In genomic region chr1:210332233-210332632, GRCh38 we compare ENCODE assay signal across 18 cellular contexts. TPM values are rescaled to one million over a fixed set of nuclear protein-coding genes. Genes with fewer than 3 reads are reported as not detected.
A peak's percentile ranks its signal among the peaks of the same experiment; 100 is the strongest.
DNase-seq lines count a peak whose midpoint lies in the region; ATAC-seq and TF ChIP-seq lines count a peak whose summit lies in the region.
"Had no signal": no experiment of that assay in that cellular context is flagged by ENCODE, and none has a peak within 500 bp of the region (broad histone marks: within the 10 kb centered on the region; RNA-seq: fewer than 3 reads in every experiment).

No MANE protein-coding gene starts in this region.

- no peaks in the 10 kb centered on the region for H3K27me3 Mint-ChIP-seq in MCF 10A (ENCODE audit: insufficient read depth, unreplicated experiment)

- H3K4me1 ChIP-seq in left ventricle myocardium inferior = peaks cover 43% of the 10 kb centered on the region
- peaks cover 0 to 29% (median 15%) of the 10 kb centered on the region in 12 donors for H3K4me1 ChIP-seq in heart left ventricle
- peaks cover 87% of the 10 kb centered on the region for H3K4me1 ChIP-seq in KMS-11 (ENCODE audit: low read depth, poor library complexity, severe bottlenecking)
- H3K4me1 ChIP-seq in gastrocnemius medialis = peaks cover 5 to 7% of the 10 kb centered on the region in 2 donors

- H3K36me3 ChIP-seq in left ventricle myocardium inferior (no peaks in the 10 kb centered on the region), heart left ventricle (no peaks in the 10 kb centered on the region), KMS-11 (ENCODE audit: insufficient read depth) (no peaks in the 10 kb centered on the region), gastrocnemius medialis (no peaks in the 10 kb centered on the region)
- H3K36me3 ChIP-seq: left lung, tibial nerve had no signal

- DNase-seq in left ventricle myocardium inferior = no peak
- no peak for DNase-seq in heart left ventricle
- DNase-seq in activated T-helper 9 cell treated with anti-CD3 and anti-CD28 coated beads, Interleukin-2, amount 50 U/mL, for 16 hours (ENCODE audit: low read depth) = peak; percentile 16
- DNase-seq in stimulated activated effector memory CD8-positive, alpha-beta T cell treated with anti-CD3 and anti-CD28 coated beads, Interleukin-12 subunit alpha, Interleukin-12 subunit beta, amount 100 ng/mL, for 72 hours (ENCODE audit: low spot score in 2 of 2) = peak in 1 of 2 donors; percentile 74
- no peak for DNase-seq in gastrocnemius medialis
- no peak for DNase-seq in MCF 10A (ENCODE audit: unreplicated experiment)
- DNase-seq: activated CD4-positive, CD25-positive, alpha-beta regulatory T cell treated with anti-CD3 and anti-CD28 coated beads, Interleukin-2, amount 50 U/mL, for 72 hours; cortex of kidney; erythroblast; left lung; NCI-H1048; NCI-H2029 treated with DMSO at 0.1 percent for 48 hours; OCI-M1 had no signal

- peaks cover 11% of the 10 kb centered on the region for H3K36me3 Mint-ChIP-seq in stimulated activated effector memory CD8-positive, alpha-beta T cell treated with anti-CD3 and anti-CD28 coated beads, Interleukin-12 subunit alpha, Interleukin-12 subunit beta, amount 100 ng/mL, for 72 hours
- H3K36me3 Mint-ChIP-seq in MCF 10A (ENCODE audit: insufficient read depth, unreplicated experiment) = no peaks in the 10 kb centered on the region

- TF ChIP-seq CTCF in left ventricle myocardium inferior (IDR thresholded peaks at IDR 0.05; ENCODE audit: borderline replicate concordance) = no peak
- no peak for TF ChIP-seq CTCF in heart left ventricle (IDR thresholded peaks at IDR 0.05)
- TF ChIP-seq CTCF in KMS-11 (conservative IDR thresholded peaks at IDR 0.05; ENCODE audit: low read depth, low read length) = no peak
- no peak for TF ChIP-seq CTCF in gastrocnemius medialis (IDR thresholded peaks at IDR 0.05 in 4 of 5, conservative IDR thresholded peaks at IDR 0.05 in 1 of 5)
- no peak for TF ChIP-seq CTCF in MCF 10A (IDR thresholded peaks at IDR 0.05; ENCODE audit: unreplicated experiment)

- peak overlapping the region; percentile 98 for H3K4me2 ChIP-seq in KMS-11

- H3K27me3 ChIP-seq in left ventricle myocardium inferior (ENCODE audit: low read depth) (no peaks in the 10 kb centered on the region), heart left ventricle (no peaks in the 10 kb centered on the region), KMS-11 (ENCODE audit: insufficient read depth, low read depth) (no peaks in the 10 kb centered on the region), gastrocnemius medialis (no peaks in the 10 kb centered on the region)
- H3K27me3 ChIP-seq: left lung, tibial nerve had no signal

- CTCF ChIA-PET in MCF 10A (lab: Yijun Ruan, JAX) = interaction anchor here (1.1 to 15.8 kb wide), 13 partner anchors 9 to 176 kb away, joined by 3 to 216 read pairs (median 11); no protein-coding TSS in a partner anchor

- H2AFZ ChIP-seq in KMS-11 (ENCODE audit: low read depth) = peak overlapping the region; percentile 15; the same call in 1 of the 2 replicates
- H2AFZ ChIP-seq: parathyroid adenoma had no signal

- H3K4me3 Mint-ChIP-seq in stimulated activated effector memory CD8-positive, alpha-beta T cell treated with anti-CD3 and anti-CD28 coated beads, Interleukin-12 subunit alpha, Interleukin-12 subunit beta, amount 100 ng/mL, for 72 hours = peak overlapping the region; percentile 46
- no peak overlapping the region for H3K4me3 Mint-ChIP-seq in MCF 10A (ENCODE audit: unreplicated experiment)

- H4K20me1 ChIP-seq in KMS-11 (ENCODE audit: insufficient read depth) = no peaks in the 10 kb centered on the region

- peak overlapping the region; percentile 97 for H3K27ac Mint-ChIP-seq in stimulated activated effector memory CD8-positive, alpha-beta T cell treated with anti-CD3 and anti-CD28 coated beads, Interleukin-12 subunit alpha, Interleukin-12 subunit beta, amount 100 ng/mL, for 72 hours
- no peak overlapping the region for H3K27ac Mint-ChIP-seq in MCF 10A (ENCODE audit: low read depth, unreplicated experiment)

- peaks cover 37% of the 10 kb centered on the region for H3K4me1 Mint-ChIP-seq in stimulated activated effector memory CD8-positive, alpha-beta T cell treated with anti-CD3 and anti-CD28 coated beads, Interleukin-12 subunit alpha, Interleukin-12 subunit beta, amount 100 ng/mL, for 72 hours
- peaks cover 26% of the 10 kb centered on the region for H3K4me1 Mint-ChIP-seq in MCF 10A (ENCODE audit: insufficient read depth, unreplicated experiment)

- in situ Hi-C loops in gastrocnemius medialis (cut with MboI; ENCODE audit: low sequenced_read_pairs in 4 of 4) = no loop called here

- no peak overlapping the region for H3K4me3 ChIP-seq in left ventricle myocardium inferior
- H3K4me3 ChIP-seq in heart left ventricle = no peak overlapping the region
- H3K4me3 ChIP-seq in KMS-11 (IDR thresholded peaks at IDR 0.05; ENCODE audit: insufficient read depth, low read depth, low read length) = no peak overlapping the region
- no peak overlapping the region for H3K4me3 ChIP-seq in gastrocnemius medialis
- H3K4me3 ChIP-seq: left lung, tibial nerve had no signal

- H3K27ac ChIP-seq in left ventricle myocardium inferior (replicated peaks) (peak overlapping the region; percentile 27), heart left ventricle (no peak overlapping the region), KMS-11 (peak overlapping the region; percentile 86), gastrocnemius medialis (no peak overlapping the region)
- H3K27ac ChIP-seq: HL-60, left lung, parathyroid adenoma, tibial nerve had no signal

- POLR2A ChIA-PET in MCF 10A (lab: Yijun Ruan, JAX) = interaction anchor here (0.5 to 2.9 kb wide), 8 partner anchors 10 to 1338 kb away, joined by 3 to 13 read pairs (median 6); no protein-coding TSS in a partner anchor

- peak overlapping the region; percentile 31 for H3K9ac ChIP-seq in KMS-11
- H3K9ac ChIP-seq: parathyroid adenoma had no signal

- TF ChIP-seq POLR2A in heart left ventricle (IDR thresholded peaks at IDR 0.05) (no peak), gastrocnemius medialis (IDR thresholded peaks at IDR 0.05) (no peak)

- no TSS peak for BruUV-seq in MCF 10A (replicated peaks; lab: Mats Ljungman, UMichigan)

- H3K79me2 ChIP-seq in KMS-11 (ENCODE audit: insufficient read depth, low read depth) = no peaks in the 10 kb centered on the region
- H3K79me2 ChIP-seq: parathyroid adenoma had no signal

- intact Hi-C loops in left ventricle myocardium inferior (cut with micrococcal nuclease) = no loop called here
- intact Hi-C loops in heart left ventricle (cut with DNase I) = no loop called here
- intact Hi-C loops in gastrocnemius medialis (cut with DNase I; ENCODE audit: low total_unique reads) = no loop called here
- intact Hi-C loops in MCF 10A (cut with micrococcal nuclease) = no loop called here

- H3K9me3 ChIP-seq in left ventricle myocardium inferior (replicated peaks) = no peaks in the 10 kb centered on the region
- H3K9me3 ChIP-seq in heart left ventricle = no peaks in the 10 kb centered on the region
- H3K9me3 ChIP-seq in gastrocnemius medialis = no peaks in the 10 kb centered on the region
- H3K9me3 ChIP-seq: left lung, tibial nerve had no signal

- WGBS in heart left ventricle, 4 donors = 83 to 85% (median 84%) methylated on average over 7 of the region's 7 CpGs

- ATAC-seq in heart left ventricle = no peak
- ATAC-seq in stimulated activated effector memory CD8-positive, alpha-beta T cell treated with anti-CD3 and anti-CD28 coated beads, Interleukin-12 subunit alpha, Interleukin-12 subunit beta, amount 100 ng/mL, for 72 hours = peak; percentile 83
- no peak for ATAC-seq in GM21515 (IDR thresholded peaks at IDR 0.05; ENCODE audit: unreplicated experiment)
- ATAC-seq in gastrocnemius medialis = no peak
- ATAC-seq: left lung had no signal

- no peaks in the 10 kb centered on the region for H3K9me3 Mint-ChIP-seq in stimulated activated effector memory CD8-positive, alpha-beta T cell treated with anti-CD3 and anti-CD28 coated beads, Interleukin-12 subunit alpha, Interleukin-12 subunit beta, amount 100 ng/mL, for 72 hours
- H3K9me3 Mint-ChIP-seq in MCF 10A (ENCODE audit: unreplicated experiment) = no peaks in the 10 kb centered on the region

RNA-seq across cellular contexts. Expression of gene HHAT, which starts 3.5 kb away (rescaled TPM):
- total RNA-seq in left ventricle myocardium inferior = 2.1 TPM
- 1 to 10 TPM; 1.1 to 4.7 (median 2.9) TPM for total RNA-seq in heart left ventricle
- 1 to 10 TPM in 1 of 2 donors, under 1 TPM in 1; 0.98 to 1.1 TPM for polyA plus RNA-seq in heart left ventricle
- total RNA-seq in gastrocnemius medialis = under 1 TPM in 3 of 4 donors, not detected in 1; 0.31 to 0.33 (median 0.33) TPM
- total RNA-seq in MCF 10A (2022) = 4.6 and 4.9 TPM in 2 replicates

Comparison
In these comparisons a context has a peak if more than half of its experiments do, and no peak if none do; other contexts are left out.
1. H3K27ac ChIP-seq: peak in left ventricle myocardium inferior (single experiment) and KMS-11 (single experiment); none in heart left ventricle (0 of 12) and gastrocnemius medialis (0 of 4).